Comparison of ENCODE assay signal across 8 cellular contexts in the genomic region with DNA sequence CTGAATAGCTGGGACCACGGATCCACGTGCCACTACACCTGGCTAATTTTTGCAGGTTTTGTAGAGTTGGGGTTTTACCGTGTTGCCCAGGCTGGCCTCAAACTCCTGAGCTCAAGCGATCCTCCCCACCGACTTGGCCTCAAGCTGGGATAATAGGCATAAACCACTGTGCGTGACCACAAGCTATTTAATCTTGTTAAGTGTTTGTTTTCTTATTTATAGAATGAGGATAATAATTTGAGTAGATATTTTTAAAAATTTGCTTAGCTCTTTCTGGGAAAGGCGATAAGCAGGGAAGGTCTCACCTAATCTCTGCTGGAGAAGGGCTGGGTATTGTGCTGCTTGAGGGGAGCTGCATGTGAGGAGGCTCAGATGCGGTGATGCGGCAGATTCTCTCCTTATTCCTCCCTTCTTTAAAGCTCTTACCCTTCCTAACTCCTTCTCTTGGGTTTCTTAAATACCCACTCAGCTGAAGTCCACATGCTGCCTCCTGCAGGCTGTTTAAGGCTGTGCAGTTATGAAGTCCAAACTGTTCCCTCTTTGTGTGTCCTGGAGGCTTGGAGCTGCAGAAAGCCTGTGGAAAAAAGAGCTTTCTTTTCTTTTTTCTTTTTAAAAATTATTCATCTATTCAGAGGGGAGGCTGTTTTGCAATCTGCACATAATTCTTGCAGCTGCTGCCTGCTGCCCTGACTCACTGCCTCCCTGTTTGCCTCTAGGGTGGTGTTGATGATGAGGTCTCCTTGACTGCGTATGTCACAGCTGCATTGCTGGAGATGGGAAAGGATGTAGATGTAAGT. TPM values are rescaled to one million over a fixed set of nuclear protein-coding genes. Genes with fewer than 3 reads are reported as not detected.
DNase-seq lines count a peak whose midpoint lies in the region; ATAC-seq, FAIRE-seq and TF ChIP-seq lines count a peak whose summit lies in the region.

No MANE protein-coding gene starts in this region.

- peak overlapping the region; percentile 79; the same call in 1 of the 2 replicates for H3K27ac Mint-ChIP-seq in GM23338

- no peaks in the 10 kb centered on the region for H3K9me2 ChIP-seq in GM23338 (ENCODE audit: insufficient read depth)

- DNase-seq in BE2C = no peak
- DNase-seq in GM23338 (ENCODE audit: low spot score) = peak; percentile 87
- peak; percentile 83 for DNase-seq in SK-MEL-5 (ENCODE audit: low read depth, low spot score)
- DNase-seq in bronchial epithelial cell (ENCODE audit: low read depth) = peak; percentile 65
- peak; percentile 36 for DNase-seq in keratinocyte (ENCODE audit: low read depth, low spot score)
- DNase-seq in stimulated activated CD4-positive, alpha-beta T cell treated with anti-CD3 and anti-CD28 coated beads, Interleukin-2, amount 100 ng/mL, for 4 hours (ENCODE audit: low read depth) = peak; percentile 1
- no peak for DNase-seq in suprapubic skin (ENCODE audit: low spot score in 2 of 2)

- peaks cover 4% of the 10 kb centered on the region for H3K4me1 Mint-ChIP-seq in GM23338

- H3K36me3 Mint-ChIP-seq in GM23338 (ENCODE audit: low read depth) = peaks cover 28% of the 10 kb centered on the region; the same call in 2 of the 3 replicates

- ATAC-seq in GM23338 (peak; percentile 96), HG03442 (IDR thresholded peaks at IDR 0.05; ENCODE audit: unreplicated experiment) (no peak)

- H3K27me3 ChIP-seq in BE2C (no peaks in the 10 kb centered on the region), GM23338 (ENCODE audit: insufficient read depth) (no peaks in the 10 kb centered on the region), bronchial epithelial cell (ENCODE audit: control insufficient read depth, insufficient read depth, low read length) (no peaks in the 10 kb centered on the region), keratinocyte (ENCODE audit: control insufficient read depth, extremely low read depth, insufficient read depth, low read length) (no peaks in the 10 kb centered on the region), suprapubic skin (no peaks in the 10 kb centered on the region)

- H2AFZ ChIP-seq in GM23338 (no peak overlapping the region), keratinocyte (ENCODE audit: control insufficient read depth, low read length) (no peak overlapping the region)

- peaks cover 5% of the 10 kb centered on the region for H3K27me3 Mint-ChIP-seq in GM23338 (ENCODE audit: insufficient read depth, low read depth, poor library complexity)

- H3K36me3 ChIP-seq in BE2C (no peaks in the 10 kb centered on the region), GM23338 (ENCODE audit: insufficient read depth) (no peaks in the 10 kb centered on the region), bronchial epithelial cell (ENCODE audit: control insufficient read depth, insufficient read depth, low read length) (no peaks in the 10 kb centered on the region), keratinocyte (ENCODE audit: control insufficient read depth in 2 of 2, extremely low read depth in 1 of 2, insufficient read depth in 2 of 2, low read length in 2 of 2) (peaks cover 0 to 11% of the 10 kb centered on the region in 2 experiments), suprapubic skin (no peaks in the 10 kb centered on the region)

- H3K4me3 ChIP-seq in BE2C (ENCODE audit: low read depth, low read length) (no peak overlapping the region), GM23338 (no peak overlapping the region), bronchial epithelial cell (ENCODE audit: low read depth, low read length) (no peak overlapping the region), keratinocyte (ENCODE audit: control insufficient read depth in 2 of 3, extremely low read depth in 1 of 3, insufficient read depth in 2 of 3, low read depth in 1 of 3, low read length in 3 of 3) (no peak overlapping the region), suprapubic skin (no peak overlapping the region)

- no peak for TF ChIP-seq EP300 in suprapubic skin (IDR thresholded peaks at IDR 0.05)

- H4K20me1 ChIP-seq in GM23338 (replicated peaks; ENCODE audit: insufficient read depth) (no peaks in the 10 kb centered on the region), keratinocyte (ENCODE audit: control insufficient read depth, extremely low read depth, insufficient read depth, low read length) (no peaks in the 10 kb centered on the region)

- H3K27ac ChIP-seq in GM23338 (ENCODE audit: low read depth) (peak overlapping the region; percentile 30; the same call in 1 of the 2 replicates), keratinocyte (ENCODE audit: control insufficient read depth, insufficient read depth, low read length) (no peak overlapping the region), suprapubic skin (no peak overlapping the region)

- WGBS in suprapubic skin = 75% methylated on average over 10 of the region's 10 CpGs

- TF ChIP-seq CTCF in BE2C (IDR thresholded peaks at IDR 0.05; ENCODE audit: low read depth, low read length) (peak; percentile 60), GM23338 (conservative IDR thresholded peaks at IDR 0.05; ENCODE audit: low read depth in 2 of 2) (peak; percentile 87 to 89), bronchial epithelial cell (IDR thresholded peaks at IDR 0.05; ENCODE audit: insufficient read depth, low read length, severe bottlenecking) (peak; percentile 79), keratinocyte (optimal IDR thresholded peaks at IDR 0.05 in 1 of 3, IDR thresholded peaks at IDR 0.05 in 1 of 3, conservative IDR thresholded peaks at IDR 0.05 in 1 of 3; ENCODE audit: extremely low read depth in 1 of 3, insufficient read depth in 2 of 3, low read length in 3 of 3) (peak; percentile 61 to 70 (median 70)), suprapubic skin (IDR thresholded peaks at IDR 0.05) (peak in 1 of 2 donors; percentile 60)

- dilution Hi-C loops in keratinocyte (cut with MboI; ENCODE audit: extremely low pct_ligation_motif_present, low sequenced_read_pairs) = no loop called here

- H3K9me3 Mint-ChIP-seq in GM23338 = no peaks in the 10 kb centered on the region

- no peak for FAIRE-seq in bronchial epithelial cell (lab: Jason Lieb, UNC)
- FAIRE-seq in keratinocyte (lab: Jason Lieb, UNC) = no peak

- no peak overlapping the region for H3K9ac ChIP-seq in keratinocyte (ENCODE audit: control insufficient read depth, extremely low read depth, insufficient read depth, low read length)

- H3F3A ChIP-seq in GM23338 (replicated peaks; ENCODE audit: low read depth) = no peaks in the 10 kb centered on the region

- H3K79me2 ChIP-seq in GM23338 (replicated peaks; ENCODE audit: insufficient read depth) (no peaks in the 10 kb centered on the region), keratinocyte (ENCODE audit: control insufficient read depth, insufficient read depth, low read length) (no peaks in the 10 kb centered on the region)

- in situ Hi-C loops in SK-MEL-5 (cut with HindIII; ENCODE audit: low pct_unique_long_range_greater_than_20kb, low sequenced_read_pairs) = no loop called here

- TF ChIP-seq POLR2A in suprapubic skin (IDR thresholded peaks at IDR 0.05) = no peak

- H3K4me3 Mint-ChIP-seq in GM23338 = no peak overlapping the region

- no peaks in the 10 kb centered on the region; the same call in 1 of the 2 replicates for H3K9me3 ChIP-seq in BE2C
- no peaks in the 10 kb centered on the region for H3K9me3 ChIP-seq in keratinocyte (ENCODE audit: control insufficient read depth, low read depth, low read length)
- no peaks in the 10 kb centered on the region for H3K9me3 ChIP-seq in suprapubic skin

- H3K4me2 ChIP-seq in GM23338 = no peak overlapping the region
- no peak overlapping the region for H3K4me2 ChIP-seq in keratinocyte (ENCODE audit: control insufficient read depth, extremely low read depth, insufficient read depth, low read depth, low read length)

- no peaks in the 10 kb centered on the region for H3K9me1 ChIP-seq in keratinocyte (ENCODE audit: control insufficient read depth, extremely low read depth, insufficient read depth, low read length)

- no peaks in the 10 kb centered on the region for H3K4me1 ChIP-seq in BE2C
- H3K4me1 ChIP-seq in GM23338 (ENCODE audit: insufficient read depth) = no peaks in the 10 kb centered on the region
- no peaks in the 10 kb centered on the region for H3K4me1 ChIP-seq in keratinocyte (ENCODE audit: control insufficient read depth, extremely low read depth, insufficient read depth, low read length)
- H3K4me1 ChIP-seq in suprapubic skin = no peaks in the 10 kb centered on the region

RNA-seq across cellular contexts. Expression of a gene that starts 37.9 kb away (rescaled TPM):
- polyA plus RNA-seq in BE2C (2012; ENCODE audit: insufficient read depth, insufficient read length, low read depth) = 0.22 TPM
- 6.0 and 7.5 TPM in 2 replicates for total RNA-seq in GM23338 (2014; rRNA removed; shearing (Covaris generic))
- 3.8 and 4.2 TPM in 2 replicates for polyA plus RNA-seq in GM23338 (2016; fragmentation: Nextera tagmentation; extraction: Ambion mirVana)
- total RNA-seq in SK-MEL-5 (2014; rRNA removed; shearing (Covaris generic)) = 0.32 TPM in 2 replicates
- 0.12 and 0.16 TPM in 2 replicates for polyA plus RNA-seq in SK-MEL-5 (2015; cell fraction: cytosol; rRNA removed)
- 0.39 and 1.1 TPM in 2 replicates for polyA plus RNA-seq in SK-MEL-5 (2015; cell fraction: nucleus; rRNA removed)
- total RNA-seq in bronchial epithelial cell = 61.9 and 258 TPM in 2 replicates
- 81.1 to 240 TPM (median 98.7 TPM) in 3 replicates for polyA plus RNA-seq in keratinocyte
- 189 TPM for polyA plus RNA-seq in keratinocyte (2011; ENCODE audit: low read depth)
- polyA plus RNA-seq in keratinocyte (2011; cell fraction: cytosol; rRNA removed) = 28.3 and 52.7 TPM in 2 replicates
- polyA plus RNA-seq in keratinocyte (2011; cell fraction: nucleus; rRNA removed) = 281 and 386 TPM in 2 replicates
- 58.0 and 207 TPM in 2 replicates for polyA plus RNA-seq in keratinocyte (2012; ENCODE audit: low replicate concordance)
- polyA minus RNA-seq in keratinocyte = 115 to 234 TPM (median 131 TPM) in 3 replicates
- 45.7 TPM for polyA minus RNA-seq in keratinocyte (2011; cell fraction: cytosol; rRNA and poly(A)+ RNA removed)
- polyA minus RNA-seq in keratinocyte (2011; cell fraction: nucleus; rRNA and poly(A)+ RNA removed) = 342 and 370 TPM in 2 replicates
- 100 to 1,000 TPM; 166 to 268 (median 218) TPM for total RNA-seq in suprapubic skin

RNA-seq across cellular contexts. Expression of a gene that starts 53.9 kb away (rescaled TPM):
- polyA plus RNA-seq in BE2C (2012; ENCODE audit: insufficient read depth, insufficient read length, low read depth) = 48.9 TPM
- total RNA-seq in GM23338 (2014; rRNA removed; shearing (Covaris generic)) = 1,003 and 1,069 TPM in 2 replicates
- 252 and 303 TPM in 2 replicates for polyA plus RNA-seq in GM23338 (2016; fragmentation: Nextera tagmentation; extraction: Ambion mirVana)
- 25.1 and 31.1 TPM in 2 replicates for total RNA-seq in SK-MEL-5 (2014; rRNA removed; shearing (Covaris generic))
- 51.5 and 64.1 TPM in 2 replicates for polyA plus RNA-seq in SK-MEL-5 (2015; cell fraction: cytosol; rRNA removed)
- 248 and 280 TPM in 2 replicates for polyA plus RNA-seq in SK-MEL-5 (2015; cell fraction: nucleus; rRNA removed)
- total RNA-seq in bronchial epithelial cell = 3.7 and 4.2 TPM in 2 replicates
- 10.4 to 12.4 TPM (median 11.0 TPM) in 3 replicates for polyA plus RNA-seq in keratinocyte
- polyA plus RNA-seq in keratinocyte (2011; ENCODE audit: low read depth) = 8.4 TPM
- 7.7 and 7.8 TPM in 2 replicates for polyA plus RNA-seq in keratinocyte (2011; cell fraction: cytosol; rRNA removed)
- polyA plus RNA-seq in keratinocyte (2011; cell fraction: nucleus; rRNA removed) = 25.6 and 30.7 TPM in 2 replicates
- 5.5 and 7.5 TPM in 2 replicates for polyA plus RNA-seq in keratinocyte (2012; ENCODE audit: low replicate concordance)
- 8.3 to 19.7 TPM (median 13.7 TPM) in 3 replicates for polyA minus RNA-seq in keratinocyte
- 8.8 TPM for polyA minus RNA-seq in keratinocyte (2011; cell fraction: cytosol; rRNA and poly(A)+ RNA removed)
- 5.7 and 7.8 TPM in 2 replicates for polyA minus RNA-seq in keratinocyte (2011; cell fraction: nucleus; rRNA and poly(A)+ RNA removed)
- 10 to 100 TPM; 15.7 to 32.6 (median 28.2) TPM for total RNA-seq in suprapubic skin

Comparison
In these comparisons a context has a peak if more than half of its experiments do, and no peak if none do; other contexts are left out.
1. DNase-seq: peak in GM23338 (single experiment), SK-MEL-5 (single experiment), bronchial epithelial cell (single experiment), keratinocyte (single experiment) and stimulated activated CD4-positive, alpha-beta T cell treated with anti-CD3 and anti-CD28 coated beads, Interleukin-2, amount 100 ng/mL, for 4 hours (single experiment); none in BE2C (single experiment) and suprapubic skin (0 of 2).
2. RNA of a gene that starts 53.9 kb away (total RNA-seq): 1,003 to 1,069 TPM in GM23338; 15.7 to 32.6 TPM in suprapubic skin, 25.1 to 31.1 TPM in SK-MEL-5 and 3.7 to 4.2 TPM in bronchial epithelial cell; every median in the first group is over 10 times any median in the second.